8 cellular contexts compared by ENCODE assay signal in genomic region chr1:89065077-89065868, GRCh38. TPM values are rescaled to one million over a fixed set of nuclear protein-coding genes. Genes with fewer than 3 reads are reported as not detected.
DNase-seq lines count a peak whose midpoint lies in the region; ATAC-seq, FAIRE-seq and TF ChIP-seq lines count a peak whose summit lies in the region.

GBP1 (minus strand) TSS chr1:89065208; CDS start chr1:89063234, 1,974 bp downstream.

- WGBS in A549 (ENCODE audit: missing lambda C conversion rate): 32% methylated on average over 4 of the region's 4 CpGs

- H3K27ac ChIP-seq in A549: no peak within 1 kb of the TSS

- peak within 1 kb of the TSS; percentile 99 for H3K4me3 Mint-ChIP-seq in activated CD4-positive, alpha-beta T cell treated with anti-CD3 and anti-CD28 coated beads, Interleukin-2, amount 10 ng/mL, durations not matched to agents 7 days and 5 days
- H3K4me3 Mint-ChIP-seq in osteocyte (ENCODE audit: unreplicated experiment): peak within 1 kb of the TSS; percentile 79

- peak within 1 kb of the TSS; percentile 25; the same call in 1 of the 3 replicates for H3K4me3 ChIP-seq in A549

- peaks cover 5% of the 10 kb centered on the region for H3K9me3 Mint-ChIP-seq in activated CD4-positive, alpha-beta T cell treated with anti-CD3 and anti-CD28 coated beads, Interleukin-2, amount 10 ng/mL, durations not matched to agents 7 days and 5 days
- no peaks in the 10 kb centered on the region for H3K9me3 Mint-ChIP-seq in osteocyte (ENCODE audit: unreplicated experiment)

- no peak for TF ChIP-seq POLR2A in A549 (IDR thresholded peaks at IDR 0.05; ENCODE audit: low read length)

- ATAC-seq in A549: no peak
- peak; percentile 53 for ATAC-seq in GM18873 (IDR thresholded peaks at IDR 0.05; ENCODE audit: low FRiP score, unreplicated experiment)
- ATAC-seq in HG03159 (IDR thresholded peaks at IDR 0.05; ENCODE audit: unreplicated experiment): peak; percentile 57

- H3K27me3 Mint-ChIP-seq in activated CD4-positive, alpha-beta T cell treated with anti-CD3 and anti-CD28 coated beads, Interleukin-2, amount 10 ng/mL, durations not matched to agents 7 days and 5 days: no peaks in the 10 kb centered on the region
- no peaks in the 10 kb centered on the region for H3K27me3 Mint-ChIP-seq in osteocyte (ENCODE audit: unreplicated experiment)

- H3K36me3 Mint-ChIP-seq in activated CD4-positive, alpha-beta T cell treated with anti-CD3 and anti-CD28 coated beads, Interleukin-2, amount 10 ng/mL, durations not matched to agents 7 days and 5 days (ENCODE audit: low read depth): peaks cover 47% of the 10 kb centered on the region
- peaks cover 11% of the 10 kb centered on the region for H3K36me3 Mint-ChIP-seq in osteocyte (ENCODE audit: unreplicated experiment)

- peak within 1 kb of the TSS; percentile 94 for H3K27ac Mint-ChIP-seq in activated CD4-positive, alpha-beta T cell treated with anti-CD3 and anti-CD28 coated beads, Interleukin-2, amount 10 ng/mL, durations not matched to agents 7 days and 5 days
- peak within 1 kb of the TSS; percentile 89 for H3K27ac Mint-ChIP-seq in osteocyte (ENCODE audit: unreplicated experiment)

- POLR2A ChIA-PET in A549 (lab: Yijun Ruan, JAX): no interaction called here
- POLR2A ChIA-PET in activated CD4-positive, alpha-beta T cell treated with anti-CD3 and anti-CD28 coated beads, Interleukin-2, amount 10 ng/mL, durations not matched to agents 7 days and 5 days (lab: Charles Lee): interaction anchor here (0.6 to 1.4 kb wide), 2 partner anchors 245 to 566 kb away, joined by 6 to 12 read pairs; no protein-coding TSS in a partner anchor

- TF ChIP-seq CTCF in A549 (IDR thresholded peaks at IDR 0.05) (no peak), osteocyte (IDR thresholded peaks at IDR 0.05) (no peak)

- no peak for DNase-seq in A549 (ENCODE audit: low read depth in 1 of 2, low spot score in 1 of 2)
- DNase-seq in activated CD4-positive, alpha-beta T cell treated with anti-CD3 and anti-CD28 coated beads, Interleukin-2, amount 10 ng/mL, durations not matched to agents 7 days and 5 days: peak; percentile 52
- DNase-seq in fibroblast of peridontal ligament (ENCODE audit: extremely low read depth): peak; percentile 96
- DNase-seq in osteocyte (ENCODE audit: extremely low spot score, unreplicated experiment): no peak
- no peak for DNase-seq in 8988T
- no peak for DNase-seq in cerebellum (ENCODE audit: low spot score)

- CTCF ChIA-PET in A549 (lab: Yijun Ruan, JAX): no interaction called here
- CTCF ChIA-PET in activated CD4-positive, alpha-beta T cell treated with anti-CD3 and anti-CD28 coated beads, Interleukin-2, amount 10 ng/mL, durations not matched to agents 7 days and 5 days (lab: Charles Lee): interaction anchor here (0.6 to 1.5 kb wide), 10 partner anchors 9 to 117 kb away, joined by 3 to 6 read pairs (median 4); no protein-coding TSS in a partner anchor

- H3K4me1 Mint-ChIP-seq in activated CD4-positive, alpha-beta T cell treated with anti-CD3 and anti-CD28 coated beads, Interleukin-2, amount 10 ng/mL, durations not matched to agents 7 days and 5 days: peaks cover 60% of the 10 kb centered on the region
- peaks cover 48% of the 10 kb centered on the region for H3K4me1 Mint-ChIP-seq in osteocyte (ENCODE audit: unreplicated experiment)

- TF ChIP-seq RAD21 in A549 (conservative IDR thresholded peaks at IDR 0.05 in 1 of 2, IDR thresholded peaks at IDR 0.05 in 1 of 2): no peak

- H3K9me3 ChIP-seq in A549: no peaks in the 10 kb centered on the region

- H3K4me1 ChIP-seq in A549: no peaks in the 10 kb centered on the region

- no peak for TF ChIP-seq EP300 in A549 (IDR thresholded peaks at IDR 0.05)

- FAIRE-seq in A549 (lab: Jason Lieb, UNC): no peak

- peak within 1 kb of the TSS; percentile 61 for H3K4me2 ChIP-seq in A549

TF ChIP-seq in A549, 52 proteins besides CTCF, POLR2A, EP300 and RAD21:
- TF ChIP-seq CEBPB (IDR thresholded peaks at IDR 0.05) (no peak), RARB (CRISPR knock-in tag; IDR thresholded peaks at IDR 0.05) (no peak), HOXA7 (CRISPR knock-in tag; IDR thresholded peaks at IDR 0.05) (no peak), FOSL2 (IDR thresholded peaks at IDR 0.05) (no peak), FOSL2 (CRISPR knock-in tag; IDR thresholded peaks at IDR 0.05) (no peak), ZSCAN20 (CRISPR knock-in tag; IDR thresholded peaks at IDR 0.05) (no peak), E2F6 (IDR thresholded peaks at IDR 0.05; ENCODE audit: borderline replicate concordance, low read depth) (no peak)

RNA-seq across cellular contexts. Expression of gene GBP1, which starts in this region (rescaled TPM):
- 0.37 and 0.39 TPM in 2 replicates for polyA plus RNA-seq in A549 (2011; rRNA removed)
- polyA plus RNA-seq in A549 (2012; cell fraction: cytosol; rRNA removed): 0.09 TPM in 2 replicates
- 0.09 and 0.17 TPM in 2 replicates for polyA plus RNA-seq in A549 (2012; cell fraction: nucleus; rRNA removed)
- polyA plus RNA-seq in A549 (2017; fragmentation: RNase III; extraction: RNeasy Plus Mini Kit Qiagen cat#74134 plus additional on column Dnase treatment): 0.10 to 0.47 TPM (median 0.46 TPM) in 3 replicates
- polyA minus RNA-seq in A549 (2011; rRNA and poly(A)+ RNA removed): 0.58 and 1.1 TPM in 2 replicates
- total RNA-seq in activated CD4-positive, alpha-beta T cell treated with anti-CD3 and anti-CD28 coated beads, Interleukin-2, amount 10 ng/mL, durations not matched to agents 7 days and 5 days: 100 to 1,000 TPM; 272 to 292 TPM
- 24.4 and 26.3 TPM in 2 replicates for total RNA-seq in osteocyte
- total RNA-seq in cerebellum: 0.82 TPM

Comparison
In these comparisons a context has a peak if more than half of its experiments do, and no peak if none do; other contexts are left out.
1. RNA of gene GBP1 (total RNA-seq): 272 to 292 TPM in activated CD4-positive, alpha-beta T cell treated with anti-CD3 and anti-CD28 coated beads, Interleukin-2, amount 10 ng/mL, durations not matched to agents 7 days and 5 days and 24.4 to 26.3 TPM in osteocyte; 0.82 TPM in cerebellum (single experiment); every median in the first group is over 10 times any median in the second.
2. ATAC-seq: peak in GM18873 (single experiment) and HG03159 (single experiment); none in A549 (0 of 2).
3. DNase-seq: peak in activated CD4-positive, alpha-beta T cell treated with anti-CD3 and anti-CD28 coated beads, Interleukin-2, amount 10 ng/mL, durations not matched to agents 7 days and 5 days (single experiment) and fibroblast of peridontal ligament (single experiment); none in A549 (0 of 2), osteocyte (single experiment), 8988T (single experiment) and cerebellum (single experiment).